In genomic region chr18:70207181-70207580, GRCh38 we compare ENCODE assay signal across 13 cellular contexts. TPM values are rescaled to one million over a fixed set of nuclear protein-coding genes. Genes with fewer than 3 reads are reported as not detected.
DNase-seq lines count a peak whose midpoint lies in the region; ATAC-seq and TF ChIP-seq lines count a peak whose summit lies in the region.
"Had no signal": no experiment of that assay in that cellular context is flagged by ENCODE, and none has a peak within 500 bp of the region (broad histone marks: within the 10 kb centered on the region; RNA-seq: fewer than 3 reads in every experiment).

No MANE protein-coding gene starts in this region.

- peaks cover 3% of the 10 kb centered on the region for H3K36me3 ChIP-seq in OCI-LY7 (ENCODE audit: insufficient read depth, low read length)
- no peaks in the 10 kb centered on the region for H3K36me3 ChIP-seq in parathyroid adenoma (ENCODE audit: control insufficient read depth, insufficient read depth, low read length)
- H3K36me3 ChIP-seq in H7 (replicated peaks; ENCODE audit: control insufficient read depth, insufficient read depth, low read length): no peaks in the 10 kb centered on the region

- POLR2A ChIA-PET in OCI-LY7 (lab: Charles Lee): no interaction called here

- intact Hi-C loops in OCI-LY7 (cut with micrococcal nuclease; ENCODE audit: unreplicated experiment): loop anchor here (10.0 kb wide), 2 partner anchors 228 to 1492 kb away; partner anchors contain the start of gene TMX3

- H3K4me3 Mint-ChIP-seq in effector memory CD8-positive, alpha-beta T cell: peak overlapping the region; percentile 97 to 98

- TF ChIP-seq CTCF in OCI-LY7 (conservative IDR thresholded peaks at IDR 0.05; ENCODE audit: low read length): no peak
- TF ChIP-seq CTCF in parathyroid adenoma (IDR thresholded peaks at IDR 0.05): no peak

- peaks cover 11 to 20% of the 10 kb centered on the region in 2 donors for H3K4me1 Mint-ChIP-seq in effector memory CD8-positive, alpha-beta T cell (ENCODE audit: low read depth in 2 of 2)

- peaks cover 4% of the 10 kb centered on the region for H3K36me3 Mint-ChIP-seq in effector memory CD8-positive, alpha-beta T cell (ENCODE audit: insufficient read depth)

- no peaks in the 10 kb centered on the region for H4K20me1 ChIP-seq in OCI-LY7 (ENCODE audit: insufficient read depth, low read length)
- H4K20me1 ChIP-seq: BLaER1 treated with 17β-estradiol and CSF1 and Interleukin-3, amounts not matched to agents 10 nM and 100 nM had no signal

- no peak overlapping the region for H3K4me2 ChIP-seq in OCI-LY7 (ENCODE audit: low read length)
- H3K4me2 ChIP-seq in parathyroid adenoma (ENCODE audit: low read length): no peak overlapping the region

- H3K9me3 Mint-ChIP-seq in effector memory CD8-positive, alpha-beta T cell: no peaks in the 10 kb centered on the region
- H3K9me3 Mint-ChIP-seq: activated naive CD4-positive, alpha-beta T cell treated with anti-CD3 and anti-CD28 coated beads, Interleukin-2, amount 50 U/mL, for 72 hours had no signal

- peaks cover 12% of the 10 kb centered on the region; the same call in 1 of the 2 replicates for H3K79me2 ChIP-seq in OCI-LY7 (ENCODE audit: insufficient read depth, low read depth, low read length)
- H3K79me2 ChIP-seq in parathyroid adenoma: no peaks in the 10 kb centered on the region

- no peak overlapping the region for H3K9ac ChIP-seq in parathyroid adenoma

- ATAC-seq in effector memory CD8-positive, alpha-beta T cell (replicated peaks): no peak
- ATAC-seq in HG03097 (IDR thresholded peaks at IDR 0.05; ENCODE audit: low FRiP score, unreplicated experiment): no peak
- ATAC-seq: activated naive CD4-positive, alpha-beta T cell treated with anti-CD3 and anti-CD28 coated beads, Interleukin-2, amount 50 U/mL, for 72 hours had no signal

- H3K9me3 ChIP-seq in OCI-LY7 (ENCODE audit: low read length): no peaks in the 10 kb centered on the region
- H3K9me3 ChIP-seq in parathyroid adenoma (ENCODE audit: control insufficient read depth, low read length): no peaks in the 10 kb centered on the region
- H3K9me3 ChIP-seq: BLaER1 treated with 17β-estradiol and CSF1 and Interleukin-3, amounts not matched to agents 10 nM and 100 nM had no signal

- no TSS peak for BruUV-seq in OCI-LY7 (replicated peaks; lab: Mats Ljungman, UMichigan)

- H3K27me3 ChIP-seq in parathyroid adenoma (ENCODE audit: control insufficient read depth, insufficient read depth, low read length) (no peaks in the 10 kb centered on the region), H7 (ENCODE audit: control insufficient read depth, insufficient read depth, low read length) (no peaks in the 10 kb centered on the region)
- H3K27me3 ChIP-seq: BLaER1 treated with 17β-estradiol and CSF1 and Interleukin-3, amounts not matched to agents 10 nM and 100 nM had no signal

- H3K27ac ChIP-seq in OCI-LY7 (ENCODE audit: low read depth, low read length, poor library complexity, severe bottlenecking): no peak overlapping the region
- no peak overlapping the region for H3K27ac ChIP-seq in parathyroid adenoma
- H3K27ac ChIP-seq: RWPE1 had no signal

- H3K27me3 Mint-ChIP-seq in effector memory CD8-positive, alpha-beta T cell: peaks cover 9 to 14% of the 10 kb centered on the region in 2 donors

- H3K4me3 ChIP-seq in OCI-LY7 (ENCODE audit: low read depth, low read length, poor library complexity, severe bottlenecking) (no peak overlapping the region), parathyroid adenoma (ENCODE audit: low read depth, low read length) (no peak overlapping the region), H7 (ENCODE audit: insufficient read depth, low read depth, low read length) (no peak overlapping the region)
- H3K4me3 ChIP-seq: lung had no signal

- CTCF ChIA-PET in OCI-LY7 (lab: Charles Lee; ENCODE audit: unreplicated experiment): no interaction called here

- H2AFZ ChIP-seq in OCI-LY7 (ENCODE audit: low read length) (peak overlapping the region; percentile 99; the same call in 1 of the 2 replicates), parathyroid adenoma (peak overlapping the region; percentile 93)

- H3K4me1 ChIP-seq in OCI-LY7 (ENCODE audit: insufficient read depth, low read length, poor library complexity, severe bottlenecking): peaks cover 12% of the 10 kb centered on the region
- H3K4me1 ChIP-seq in parathyroid adenoma: peaks cover 4% of the 10 kb centered on the region

- no peaks in the 10 kb centered on the region for H3K9me2 ChIP-seq in OCI-LY7 (ENCODE audit: insufficient read depth, low read length)

- DNase-seq in ELF-1 (ENCODE audit: low read depth, low spot score) (peak; percentile 33), OCI-LY7 (ENCODE audit: low spot score) (no peak), H7 (no peak), NCI-H2227 (lab: John Stamatoyannopoulos, UW; ENCODE audit: unreplicated experiment) (no peak)
- no peak for DNase-seq in effector memory CD8-positive, alpha-beta T cell
- DNase-seq: NCI-H774; stimulated activated CD4-positive, alpha-beta T cell treated with anti-CD3 and anti-CD28 coated beads, Interleukin-1b, Interleukin-23, amount 100 ng/mL, for 48 hours had no signal

- H3K27ac Mint-ChIP-seq in effector memory CD8-positive, alpha-beta T cell: no peak overlapping the region

RNA-seq across cellular contexts. Expression of gene RTTN, which starts 1.7 kb away (rescaled TPM):
- 20.5 and 29.7 TPM in 2 replicates for total RNA-seq in OCI-LY7 (2014; rRNA removed; shearing (Covaris generic))
- 19.8 and 23.0 TPM in 2 replicates for total RNA-seq in OCI-LY7 (2022)
- total RNA-seq in H7 (2014; rRNA removed; shearing (Covaris generic)): 21.8 and 24.5 TPM in 2 replicates
